In genomic region chr5:132963175-132964104, GRCh38 we compare ENCODE assay signal across 1 cellular context.
TF ChIP-seq lines count a peak whose summit lies in the region.

Gene AFF4, minus strand, starts transcription at chr5:132963634. Its CDS starts 26,445 bp downstream, at chr5:132937189.

TF ChIP-seq in A549, 52 proteins besides CTCF, POLR2A, EP300 and RAD21 (continued from another document):
- peak; percentile 44; the same call in 1 of the 2 replicates for TF ChIP-seq HOXA7 (CRISPR knock-in tag; IDR thresholded peaks at IDR 0.05)
- TF ChIP-seq SMC3 (IDR thresholded peaks at IDR 0.05), result no peak
- TF ChIP-seq TP53 (CRISPR knock-in tag; IDR thresholded peaks at IDR 0.05), result no peak
- TF ChIP-seq POLR2AphosphoS2 (conservative IDR thresholded peaks at IDR 0.05; ENCODE audit: low read length), result no peak
- TF ChIP-seq CBX8 (IDR thresholded peaks at IDR 0.05), result no peak
- no peak for TF ChIP-seq CHD2 (IDR thresholded peaks at IDR 0.05; ENCODE audit: low read length, partially characterized antibody)
- TF ChIP-seq RFX5 (IDR thresholded peaks at IDR 0.05), result 0 out of 2 replicates have a peak, but pooled peaks have one; percentile 39
- 0 out of 2 replicates have a peak, but pooled peaks have one; percentile 20 for TF ChIP-seq ATOH8 (CRISPR knock-in tag; IDR thresholded peaks at IDR 0.05; ENCODE audit: low read depth)
- no peak for TF ChIP-seq HMGXB4 (CRISPR knock-in tag; IDR thresholded peaks at IDR 0.05; ENCODE audit: borderline replicate concordance)
- TF ChIP-seq MAFK (IDR thresholded peaks at IDR 0.05; ENCODE audit: partially characterized antibody), result no peak
- no peak for TF ChIP-seq RARB (CRISPR knock-in tag; IDR thresholded peaks at IDR 0.05)
- peak; percentile 59; the same call in 1 of the 2 replicates for TF ChIP-seq RNF2 (IDR thresholded peaks at IDR 0.05; ENCODE audit: borderline replicate concordance, low read depth)
- TF ChIP-seq KDM5A (IDR thresholded peaks at IDR 0.05), result 0 out of 2 replicates have a peak, but pooled peaks have one; percentile 21
- TF ChIP-seq BCL3 (IDR thresholded peaks at IDR 0.05), result peak; percentile 79; the same call in 2 of the 3 replicates
- TF ChIP-seq ZFP36 (IDR thresholded peaks at IDR 0.05; ENCODE audit: borderline replicate concordance, partially characterized antibody), result no peak
- no peak for TF ChIP-seq FOSL2 (IDR thresholded peaks at IDR 0.05)
- peak; percentile 45; the same call in 1 of the 2 replicates for TF ChIP-seq FOSL2 (CRISPR knock-in tag; IDR thresholded peaks at IDR 0.05)
- TF ChIP-seq HOXB5 (CRISPR knock-in tag; IDR thresholded peaks at IDR 0.05), result peak; percentile 80; the same call in 1 of the 2 replicates
- TF ChIP-seq USF2 (IDR thresholded peaks at IDR 0.05), result peak; percentile 100
- no peak for TF ChIP-seq NPAS2 (CRISPR knock-in tag; IDR thresholded peaks at IDR 0.05; ENCODE audit: borderline replicate concordance)
- TF ChIP-seq EHF (CRISPR knock-in tag; IDR thresholded peaks at IDR 0.05), result 0 out of 2 replicates have a peak, but pooled peaks have one; percentile 30
- TF ChIP-seq PHF8 (IDR thresholded peaks at IDR 0.05; ENCODE audit: borderline replicate concordance, low read depth), result peak; percentile 84
- TF ChIP-seq ZSCAN20 (CRISPR knock-in tag; IDR thresholded peaks at IDR 0.05), result no peak
